8 cellular contexts compared by ENCODE assay signal in genomic region chr6:113971786-113972185, GRCh38. TPM values are rescaled to one million over a fixed set of nuclear protein-coding genes. Genes with fewer than 3 reads are reported as not detected.
DNase-seq lines count a peak whose midpoint lies in the region; ATAC-seq, FAIRE-seq and TF ChIP-seq lines count a peak whose summit lies in the region.

No MANE protein-coding gene starts in this region.

- no peaks in the 10 kb centered on the region for H3K36me3 ChIP-seq in right atrium auricular region

- no peaks in the 10 kb centered on the region for H3K9me3 ChIP-seq in right atrium auricular region

- TF ChIP-seq CTCF in right atrium auricular region (IDR thresholded peaks at IDR 0.05) (no peak), fibroblast of pulmonary artery (IDR thresholded peaks at IDR 0.05; ENCODE audit: low read length, missing control alignments) (no peak)

- H3K4me3 ChIP-seq in right atrium auricular region (peak overlapping the region; percentile 87 to 91), fibroblast of pulmonary artery (replicated peaks; ENCODE audit: low read depth, low read length) (peak overlapping the region; percentile 92), skeletal muscle cell (ENCODE audit: low read depth, low read length) (peak overlapping the region; percentile 94)

- ATAC-seq in Right ventricle myocardium inferior (no peak), HG02798 (IDR thresholded peaks at IDR 0.05; ENCODE audit: poor library complexity, unreplicated experiment) (no peak)

- H3K27ac ChIP-seq in right atrium auricular region, result peak overlapping the region in 1 of 2 donors; percentile 87

- DNase-seq in right atrium auricular region (ENCODE audit: low spot score) (no peak), Right ventricle myocardium inferior (ENCODE audit: missing footprints) (no peak), SKM-1 (lab: John Stamatoyannopoulos, UW; ENCODE audit: unreplicated experiment) (peak; percentile 12), fibroblast of pulmonary artery (ENCODE audit: low read depth) (peak; percentile 28), skeletal muscle cell (ENCODE audit: low read depth) (no peak), urothelium cell line (ENCODE audit: low spot score) (no peak), iPS-NIHi7 (ENCODE audit: extremely low spot score) (no peak)

- H3K4me1 ChIP-seq in right atrium auricular region, result peaks cover 0 to 28% of the 10 kb centered on the region in 2 donors

- intact Hi-C loops in Right ventricle myocardium inferior (cut with DNase I), result no loop called here

- no peaks in the 10 kb centered on the region for H3K27me3 ChIP-seq in right atrium auricular region

- no peak for FAIRE-seq in urothelium cell line (lab: Jason Lieb, UNC)

RNA-seq across cellular contexts. Expression of gene HDAC2, which starts 0.8 kb away (rescaled TPM):
- total RNA-seq in right atrium auricular region (10 to 100 TPM; 25.6 to 32.4 TPM), Right ventricle myocardium inferior (41.3 TPM)

Comparison
In these comparisons a context has a peak if more than half of its experiments do, and no peak if none do; other contexts are left out.
1. DNase-seq: peak in SKM-1 (single experiment) and fibroblast of pulmonary artery (single experiment); none in right atrium auricular region (single experiment), Right ventricle myocardium inferior (single experiment), skeletal muscle cell (single experiment), urothelium cell line (single experiment) and iPS-NIHi7 (single experiment).
2. Peak in every context shown above with its lines, with median percentiles within 50 percentile points of each other: H3K4me3 ChIP-seq.